ENCODE assay signal across 23 cellular contexts in genomic region chr12:95074766-95075165, GRCh38. TPM values are rescaled to one million over a fixed set of nuclear protein-coding genes. Genes with fewer than 3 reads are reported as not detected.
DNase-seq lines count a peak whose midpoint lies in the region; ATAC-seq and TF ChIP-seq lines count a peak whose summit lies in the region.
"Had no signal": no experiment of that assay in that cellular context is flagged by ENCODE, and none has a peak within 500 bp of the region (broad histone marks: within the 10 kb centered on the region; RNA-seq: fewer than 3 reads in every experiment).

No MANE protein-coding gene starts in this region.

- no peak for DNase-seq in ascending aorta (ENCODE audit: low spot score in 2 of 2)
- DNase-seq in dorsolateral prefrontal cortex = no peak
- peak; percentile 3 for DNase-seq in midbrain (lab: John Stamatoyannopoulos, UW)
- no peak for DNase-seq in uterus
- DNase-seq in stimulated activated CD4-positive, alpha-beta T cell treated with anti-CD3 and anti-CD28 coated beads, Interleukin-4, amount 100 ng/mL, for 1 hour = no peak
- DNase-seq in MV-4-11 (lab: John Stamatoyannopoulos, UW) = no peak
- DNase-seq in stimulated activated effector memory CD8-positive, alpha-beta T cell treated with anti-CD3 and anti-CD28 coated beads, Interleukin-12 subunit alpha, Interleukin-12 subunit beta, amount 100 ng/mL, for 72 hours (ENCODE audit: low spot score in 2 of 2) = no peak
- DNase-seq: activated B cell treated with CpG ODN at 0.5 μM for 24 hours; activated CD8-positive, alpha-beta memory T cell treated with anti-CD3 and anti-CD28 coated beads, Interleukin-2, amount 50 U/mL, for 4 hours; aorta; CD4-positive, CD25-positive, alpha-beta regulatory T cell; HCEC 1CT; heart right ventricle; NCI-H1436 treated with DMSO at 0.1 percent for 48 hours; NCI-H2107; NCI-H446 treated with DMSO at 0.1 percent for 48 hours; T-cell had no signal

- no peaks in the 10 kb centered on the region for H3K27me3 ChIP-seq in ascending aorta
- no peaks in the 10 kb centered on the region for H3K27me3 ChIP-seq in dorsolateral prefrontal cortex
- H3K27me3 ChIP-seq in uterus = no peaks in the 10 kb centered on the region
- H3K27me3 ChIP-seq: heart right ventricle had no signal

- H3K4me1 ChIP-seq in ascending aorta = peaks cover 0 to 11% of the 10 kb centered on the region in 2 donors
- H3K4me1 ChIP-seq in uterus = no peaks in the 10 kb centered on the region

- intact Hi-C loops in ascending aorta (cut with DNase I) = loop anchor here (5.0 to 10.0 kb wide), 2 partner anchors 43 to 460 kb away; no protein-coding TSS in a partner anchor
- intact Hi-C loops in dorsolateral prefrontal cortex (cut with DNase I) = loop anchor here (5.0 kb wide), 3 partner anchors 72 to 527 kb away; partner anchors contain the start of genes METAP2 (in 1 of the 2) and NDUFA12 (in 1 of the 2)
- intact Hi-C loops in uterus (cut with DNase I; ENCODE audit: low total_unique reads) = no loop called here

- no peak overlapping the region for H3K4me3 Mint-ChIP-seq in stimulated activated effector memory CD8-positive, alpha-beta T cell treated with anti-CD3 and anti-CD28 coated beads, Interleukin-12 subunit alpha, Interleukin-12 subunit beta, amount 100 ng/mL, for 72 hours
- H3K4me3 Mint-ChIP-seq: activated B cell treated with CpG ODN at 0.5 μM for 24 hours had no signal

- H3K36me3 ChIP-seq in ascending aorta (no peaks in the 10 kb centered on the region), uterus (no peaks in the 10 kb centered on the region)

- ATAC-seq in stimulated activated effector memory CD8-positive, alpha-beta T cell treated with anti-CD3 and anti-CD28 coated beads, Interleukin-12 subunit alpha, Interleukin-12 subunit beta, amount 100 ng/mL, for 72 hours = no peak
- ATAC-seq: activated naive CD4-positive, alpha-beta T cell treated with anti-CD3 and anti-CD28 coated beads, Interleukin-2, amount 50 U/mL, for 72 hours; heart right ventricle; T-cell had no signal

- H3K4me1 Mint-ChIP-seq in stimulated activated effector memory CD8-positive, alpha-beta T cell treated with anti-CD3 and anti-CD28 coated beads, Interleukin-12 subunit alpha, Interleukin-12 subunit beta, amount 100 ng/mL, for 72 hours = peaks cover 11% of the 10 kb centered on the region

- H3K27ac ChIP-seq in ascending aorta = peak overlapping the region; percentile 33 to 40
- peak overlapping the region in 44 of 59 donors; percentile 6 to 96 (median 48) for H3K27ac ChIP-seq in dorsolateral prefrontal cortex
- peak overlapping the region; percentile 51 to 92 for H3K27ac ChIP-seq in uterus
- H3K27ac ChIP-seq: KMS-11, RWPE1, skin epidermis had no signal

- H3K4me3 ChIP-seq in ascending aorta = no peak overlapping the region
- peak overlapping the region in 1 of 59 donors; percentile 87 for H3K4me3 ChIP-seq in dorsolateral prefrontal cortex
- no peak overlapping the region for H3K4me3 ChIP-seq in uterus
- H3K4me3 ChIP-seq: heart right ventricle, lung, skin epidermis had no signal

- no peaks in the 10 kb centered on the region for H3K9me3 ChIP-seq in ascending aorta
- no peaks in the 10 kb centered on the region for H3K9me3 ChIP-seq in uterus
- H3K9me3 ChIP-seq: heart right ventricle had no signal

- TF ChIP-seq POLR2A in uterus (IDR thresholded peaks at IDR 0.05) = no peak

- no peaks in the 10 kb centered on the region for H3K9me3 Mint-ChIP-seq in stimulated activated effector memory CD8-positive, alpha-beta T cell treated with anti-CD3 and anti-CD28 coated beads, Interleukin-12 subunit alpha, Interleukin-12 subunit beta, amount 100 ng/mL, for 72 hours
- H3K9me3 Mint-ChIP-seq: activated B cell treated with CpG ODN at 0.5 μM for 24 hours; activated naive CD4-positive, alpha-beta T cell treated with anti-CD3 and anti-CD28 coated beads, Interleukin-2, amount 50 U/mL, for 72 hours; CD4-positive, CD25-positive, alpha-beta regulatory T cell; T-cell; type B pancreatic cell had no signal

- TF ChIP-seq CTCF in ascending aorta (IDR thresholded peaks at IDR 0.05) (no peak), dorsolateral prefrontal cortex (IDR thresholded peaks at IDR 0.05 in 54 of 56, conservative IDR thresholded peaks at IDR 0.05 in 2 of 56; ENCODE audit: low read depth in 1 of 56, partially characterized antibody in 56 of 56) (no peak), uterus (IDR thresholded peaks at IDR 0.05) (no peak)

- H3K36me3 Mint-ChIP-seq in stimulated activated effector memory CD8-positive, alpha-beta T cell treated with anti-CD3 and anti-CD28 coated beads, Interleukin-12 subunit alpha, Interleukin-12 subunit beta, amount 100 ng/mL, for 72 hours = no peaks in the 10 kb centered on the region
- H3K36me3 Mint-ChIP-seq: CD4-positive, CD25-positive, alpha-beta regulatory T cell had no signal

- H3K27ac Mint-ChIP-seq in stimulated activated effector memory CD8-positive, alpha-beta T cell treated with anti-CD3 and anti-CD28 coated beads, Interleukin-12 subunit alpha, Interleukin-12 subunit beta, amount 100 ng/mL, for 72 hours = no peak overlapping the region
- H3K27ac Mint-ChIP-seq: activated B cell treated with CpG ODN at 0.5 μM for 24 hours; activated naive CD4-positive, alpha-beta T cell treated with anti-CD3 and anti-CD28 coated beads, Interleukin-2, amount 50 U/mL, for 72 hours had no signal

RNA-seq across cellular contexts. Expression of gene NR2C1, which starts 1.3 kb away (rescaled TPM):
- total RNA-seq in ascending aorta = 42.3 TPM
- 100 to 1,000 TPM in 1 of 120 experiments, 10 to 100 TPM in 119; 38.6 to 107 (median 57.8) TPM for total RNA-seq in dorsolateral prefrontal cortex
- total RNA-seq in uterus = 100 to 1,000 TPM in 1 of 4 donors, 10 to 100 TPM in 3; 56.7 to 114 (median 80.1) TPM
